ENCODE assay signal across 8 cellular contexts in genomic region chr11:3849297-3849874, GRCh38. TPM values are rescaled to one million over a fixed set of nuclear protein-coding genes. Genes with fewer than 3 reads are reported as not detected.
A peak's percentile ranks its signal among the peaks of the same experiment; 100 is the strongest.
DNase-seq lines count a peak whose midpoint lies in the region; TF ChIP-seq lines count a peak whose summit lies in the region.

No MANE protein-coding gene starts in this region.

- peak; percentile 77 for TF ChIP-seq CTCF in LNCAP (IDR thresholded peaks at IDR 0.05)

- peak; percentile 50 for DNase-seq in activated CD8-positive, alpha-beta memory T cell treated with anti-CD3 and anti-CD28 coated beads, Interleukin-2, amount 50 U/mL, for 4 hours
- DNase-seq in activated CD8-positive, alpha-beta memory T cell treated with anti-CD3 and anti-CD28 coated beads for 24 hours, result no peak
- DNase-seq in SW480 (ENCODE audit: low spot score) (peak; percentile 37), mucosa of gallbladder (ENCODE audit: low spot score) (peak; percentile 46), NCI-H2107 treated with DMSO at 0.1 percent for 48 hours (lab: John Stamatoyannopoulos, UW; ENCODE audit: unreplicated experiment) (no peak)
- peak; percentile 17 for DNase-seq in effector CD8-positive, alpha-beta T cell (lab: John Stamatoyannopoulos, UW)
- DNase-seq in activated effector memory CD4-positive, alpha-beta T cell treated with anti-CD3 and anti-CD28 coated beads, Interleukin-2, amount 50 U/mL, for 16 hours, result no peak

RNA-seq across cellular contexts. Expression of gene STIM1, which starts 6.1 kb away (rescaled TPM):
- total RNA-seq in mucosa of gallbladder, result 123 TPM

RNA-seq across cellular contexts. Expression of gene RHOG, which starts 8.6 kb away (rescaled TPM):
- 57.2 TPM for total RNA-seq in mucosa of gallbladder

RNA-seq across cellular contexts. Expression of gene PGAP2, which starts 41.0 kb away (rescaled TPM):
- 22.6 TPM for total RNA-seq in mucosa of gallbladder

RNA-seq across cellular contexts. Expression of gene NUP98, which starts 52.0 kb away (rescaled TPM):
- total RNA-seq in mucosa of gallbladder, result 60.1 TPM

Comparison
In these comparisons a context has a peak if more than half of its experiments do, and no peak if none do; other contexts are left out.
1. DNase-seq: peak in activated CD8-positive, alpha-beta memory T cell treated with anti-CD3 and anti-CD28 coated beads, Interleukin-2, amount 50 U/mL, for 4 hours (single experiment), SW480 (single experiment), effector CD8-positive, alpha-beta T cell (single experiment) and mucosa of gallbladder (single experiment); none in activated CD8-positive, alpha-beta memory T cell treated with anti-CD3 and anti-CD28 coated beads for 24 hours (single experiment), activated effector memory CD4-positive, alpha-beta T cell treated with anti-CD3 and anti-CD28 coated beads, Interleukin-2, amount 50 U/mL, for 16 hours (single experiment) and NCI-H2107 treated with DMSO at 0.1 percent for 48 hours (single experiment).